Comparison of ENCODE assay signal across 9 cellular contexts in the genomic region with DNA sequence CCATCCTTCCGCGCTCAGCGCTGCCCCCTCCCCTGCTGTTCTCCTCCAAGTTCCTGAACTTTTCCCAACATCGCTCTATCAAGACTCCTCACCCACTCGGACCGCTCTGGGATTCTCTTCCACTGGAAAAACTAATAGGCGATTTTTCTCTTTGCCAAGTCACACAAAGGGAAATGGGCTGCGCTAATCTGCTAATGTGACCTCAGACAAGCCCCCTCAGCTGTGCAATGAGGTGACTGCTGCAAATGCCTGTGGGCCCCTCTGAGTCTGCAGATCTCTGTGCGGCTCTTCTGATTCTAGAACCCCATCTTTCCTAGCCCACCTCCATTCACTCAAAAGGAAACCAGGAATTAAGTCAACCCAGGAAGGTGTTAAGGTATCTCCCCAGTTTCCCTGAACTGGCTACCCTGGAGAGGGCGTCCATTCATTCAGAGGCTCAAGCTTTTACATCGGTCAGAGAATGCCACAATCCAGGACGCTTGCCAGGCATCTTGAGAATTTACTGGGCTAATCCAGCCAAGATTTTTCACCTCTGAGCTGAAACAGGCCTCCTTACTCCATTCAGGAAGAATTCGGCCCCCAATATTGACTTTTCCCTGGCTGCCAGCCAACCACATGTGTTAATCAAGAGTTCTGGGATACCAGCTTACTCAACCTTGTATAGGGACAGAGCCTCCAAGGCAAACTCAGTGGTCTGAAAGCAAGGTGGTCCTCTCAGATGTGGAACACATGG. TPM values are rescaled to one million over a fixed set of nuclear protein-coding genes. Genes with fewer than 3 reads are reported as not detected.
A peak's percentile ranks its signal among the peaks of the same experiment; 100 is the strongest.
DNase-seq lines count a peak whose midpoint lies in the region; ATAC-seq and TF ChIP-seq lines count a peak whose summit lies in the region.
"Had no signal": no experiment of that assay in that cellular context is flagged by ENCODE, and none has a peak within 500 bp of the region (broad histone marks: within the 10 kb centered on the region; RNA-seq: fewer than 3 reads in every experiment).

No MANE protein-coding gene starts in this region.

- peak overlapping the region in 9 of 10 donors; percentile 25 to 60 (median 53) for H3K4me3 ChIP-seq in heart right ventricle
- H3K4me3 ChIP-seq in prostate gland, result peak overlapping the region; percentile 22 to 28

- peak in 1 of 2 donors; percentile 30 for DNase-seq in heart right ventricle
- DNase-seq in prostate gland (ENCODE audit: low spot score), result no peak
- no peak for DNase-seq in NCI-H2171 (lab: John Stamatoyannopoulos, UW)
- DNase-seq in activated T-cell treated with anti-CD3 and anti-CD28 coated beads for 4 hours, result no peak
- no peak for DNase-seq in GM19238 (ENCODE audit: insufficient read length, low spot score)

- H3K9me3 ChIP-seq in ES-I3 (ENCODE audit: control insufficient read depth, insufficient read depth, low read length) (no peaks in the 10 kb centered on the region), heart right ventricle (peaks cover 0 to 6% (median 0%) of the 10 kb centered on the region in 11 donors), prostate gland (no peaks in the 10 kb centered on the region)

- H3K4me1 ChIP-seq in ES-I3 (ENCODE audit: insufficient read depth, low read length) (peaks cover 15% of the 10 kb centered on the region), heart right ventricle (peaks cover 0 to 21% (median 9%) of the 10 kb centered on the region in 9 donors), prostate gland (replicated peaks) (no peaks in the 10 kb centered on the region)

- 9 to 11% methylated on average over 13 of the region's 13 CpGs for WGBS in heart right ventricle, 2 donors
- 20% methylated on average over 13 of the region's 13 CpGs for WGBS in prostate gland

- TF ChIP-seq POLR2A in prostate gland (IDR thresholded peaks at IDR 0.05), result no peak

- TF ChIP-seq CTCF in heart right ventricle (IDR thresholded peaks at IDR 0.05), result no peak
- TF ChIP-seq CTCF in prostate gland (IDR thresholded peaks at IDR 0.05), result no peak

- ATAC-seq in SK-N-SH treated with all-trans-retinoic acid at 6 μM for 48 hours (peak; percentile 76), heart right ventricle (peak; percentile 53 to 81 (median 64)), GM21390 (IDR thresholded peaks at IDR 0.05; ENCODE audit: unreplicated experiment) (no peak)

- peak overlapping the region; percentile 68 for H3K9ac ChIP-seq in ES-I3 (ENCODE audit: low read depth, low read length)

- peak overlapping the region in 8 of 10 donors; percentile 15 to 71 (median 50) for H3K27ac ChIP-seq in heart right ventricle
- H3K27ac ChIP-seq in prostate gland, result no peak overlapping the region

- intact Hi-C loops in heart right ventricle (cut with DNase I) (loop anchor here in 1 of 10 donors (10.0 kb wide), 1 partner anchor 108 kb away; no protein-coding TSS in a partner anchor), prostate gland (cut with DNase I) (no loop called here)

- H3K36me3 ChIP-seq in ES-I3 (ENCODE audit: insufficient read depth, low read length), result no peaks in the 10 kb centered on the region
- no peaks in the 10 kb centered on the region for H3K36me3 ChIP-seq in heart right ventricle
- H3K36me3 ChIP-seq in prostate gland, result no peaks in the 10 kb centered on the region

- H3K27me3 ChIP-seq in heart right ventricle, result peaks cover 0 to 54% (median 38%) of the 10 kb centered on the region in 7 donors
- no peaks in the 10 kb centered on the region for H3K27me3 ChIP-seq in prostate gland (replicated peaks; ENCODE audit: insufficient read depth)

TF ChIP-seq in SK-N-SH treated with all-trans-retinoic acid at 6 μM for 48 hours, 23 proteins besides CTCF, POLR2A, EP300 and RAD21:
- TF ChIP-seq ARNTL (CRISPR knock-in tag; IDR thresholded peaks at IDR 0.05; ENCODE audit: borderline replicate concordance, low read depth), result no peak
- TF ChIP-seq ZFP3 (CRISPR knock-in tag; IDR thresholded peaks at IDR 0.05), result no peak
- TF ChIP-seq, protein P1, sequence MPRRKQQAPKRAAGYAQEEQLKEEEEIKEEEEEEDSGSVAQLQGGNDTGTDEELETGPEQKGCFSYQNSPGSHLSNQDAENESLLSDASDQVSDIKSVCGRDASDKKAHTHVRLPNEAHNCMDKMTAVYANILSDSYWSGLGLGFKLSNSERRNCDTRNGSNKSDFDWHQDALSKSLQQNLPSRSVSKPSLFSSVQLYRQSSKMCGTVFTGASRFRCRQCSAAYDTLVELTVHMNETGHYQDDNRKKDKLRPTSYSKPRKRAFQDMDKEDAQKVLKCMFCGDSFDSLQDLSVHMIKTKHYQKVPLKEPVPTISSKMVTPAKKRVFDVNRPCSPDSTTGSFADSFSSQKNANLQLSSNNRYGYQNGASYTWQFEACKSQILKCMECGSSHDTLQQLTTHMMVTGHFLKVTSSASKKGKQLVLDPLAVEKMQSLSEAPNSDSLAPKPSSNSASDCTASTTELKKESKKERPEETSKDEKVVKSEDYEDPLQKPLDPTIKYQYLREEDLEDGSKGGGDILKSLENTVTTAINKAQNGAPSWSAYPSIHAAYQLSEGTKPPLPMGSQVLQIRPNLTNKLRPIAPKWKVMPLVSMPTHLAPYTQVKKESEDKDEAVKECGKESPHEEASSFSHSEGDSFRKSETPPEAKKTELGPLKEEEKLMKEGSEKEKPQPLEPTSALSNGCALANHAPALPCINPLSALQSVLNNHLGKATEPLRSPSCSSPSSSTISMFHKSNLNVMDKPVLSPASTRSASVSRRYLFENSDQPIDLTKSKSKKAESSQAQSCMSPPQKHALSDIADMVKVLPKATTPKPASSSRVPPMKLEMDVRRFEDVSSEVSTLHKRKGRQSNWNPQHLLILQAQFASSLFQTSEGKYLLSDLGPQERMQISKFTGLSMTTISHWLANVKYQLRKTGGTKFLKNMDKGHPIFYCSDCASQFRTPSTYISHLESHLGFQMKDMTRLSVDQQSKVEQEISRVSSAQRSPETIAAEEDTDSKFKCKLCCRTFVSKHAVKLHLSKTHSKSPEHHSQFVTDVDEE (CRISPR knock-in tag; IDR thresholded peaks at IDR 0.05), result no peak
- no peak for TF ChIP-seq GLIS3 (CRISPR knock-in tag; IDR thresholded peaks at IDR 0.05)

RNA-seq across cellular contexts. Expression of a gene that starts 0.8 kb away (rescaled TPM):
- 1 to 10 TPM; 1.1 to 3.7 (median 1.4) TPM for total RNA-seq in heart right ventricle
- under 1 TPM; 0.37 to 0.99 TPM for polyA plus RNA-seq in heart right ventricle
- total RNA-seq in prostate gland, result 1 to 10 TPM in 1 of 2 donors, under 1 TPM in 1; 0.09 to 3.7 TPM

RNA-seq across cellular contexts. Expression of a gene that starts 43.6 kb away (rescaled TPM):
- total RNA-seq in heart right ventricle (not detected), prostate gland (not detected)
- under 1 TPM in 1 of 2 donors, not detected in 1; 0.01 TPM for polyA plus RNA-seq in heart right ventricle
- total RNA-seq: NCI-H460 had no signal

Comparison
In these comparisons a context has a peak if more than half of its experiments do, and no peak if none do; other contexts are left out.
1. H3K27ac ChIP-seq: peak in heart right ventricle (8 of 10); none in prostate gland (0 of 2).